Comparison of ENCODE assay signal across 1 cellular context in the genomic region with DNA sequence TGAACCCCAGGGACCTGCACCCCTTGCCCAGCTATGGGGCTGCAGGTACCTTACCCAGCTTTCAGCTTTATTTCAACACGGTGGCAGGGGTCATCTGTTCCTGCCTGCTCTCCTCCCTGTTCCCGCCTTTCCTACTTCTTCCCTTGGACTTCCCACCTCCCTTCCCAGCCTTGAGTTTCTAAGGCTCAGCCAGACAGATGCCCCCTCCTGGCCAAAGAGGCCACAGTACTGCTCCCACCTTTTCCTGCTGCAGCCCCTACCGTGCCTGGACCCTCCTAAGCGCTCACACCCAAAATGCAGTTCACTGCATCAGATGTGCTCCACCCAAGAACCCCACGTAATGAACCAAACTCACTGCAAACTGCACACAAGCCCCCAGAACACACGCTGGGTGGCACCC.
TF ChIP-seq lines count a peak whose summit lies in the region.

No MANE protein-coding gene starts in this region.

TF ChIP-seq in HCT116, 20 proteins besides CTCF, POLR2A, EP300 and RAD21:
- TF ChIP-seq FOSL1 (IDR thresholded peaks at IDR 0.05; ENCODE audit: low read depth), result no peak
- TF ChIP-seq CEBPB (IDR thresholded peaks at IDR 0.05; ENCODE audit: low read depth), result no peak
- no peak for TF ChIP-seq ZNF274 (IDR thresholded peaks at IDR 0.05; ENCODE audit: low read depth, low read length)
- TF ChIP-seq ZFX (IDR thresholded peaks at IDR 0.05), result no peak
- TF ChIP-seq ELF1 (IDR thresholded peaks at IDR 0.05; ENCODE audit: borderline replicate concordance, low read depth), result no peak
- TF ChIP-seq, protein P1, sequence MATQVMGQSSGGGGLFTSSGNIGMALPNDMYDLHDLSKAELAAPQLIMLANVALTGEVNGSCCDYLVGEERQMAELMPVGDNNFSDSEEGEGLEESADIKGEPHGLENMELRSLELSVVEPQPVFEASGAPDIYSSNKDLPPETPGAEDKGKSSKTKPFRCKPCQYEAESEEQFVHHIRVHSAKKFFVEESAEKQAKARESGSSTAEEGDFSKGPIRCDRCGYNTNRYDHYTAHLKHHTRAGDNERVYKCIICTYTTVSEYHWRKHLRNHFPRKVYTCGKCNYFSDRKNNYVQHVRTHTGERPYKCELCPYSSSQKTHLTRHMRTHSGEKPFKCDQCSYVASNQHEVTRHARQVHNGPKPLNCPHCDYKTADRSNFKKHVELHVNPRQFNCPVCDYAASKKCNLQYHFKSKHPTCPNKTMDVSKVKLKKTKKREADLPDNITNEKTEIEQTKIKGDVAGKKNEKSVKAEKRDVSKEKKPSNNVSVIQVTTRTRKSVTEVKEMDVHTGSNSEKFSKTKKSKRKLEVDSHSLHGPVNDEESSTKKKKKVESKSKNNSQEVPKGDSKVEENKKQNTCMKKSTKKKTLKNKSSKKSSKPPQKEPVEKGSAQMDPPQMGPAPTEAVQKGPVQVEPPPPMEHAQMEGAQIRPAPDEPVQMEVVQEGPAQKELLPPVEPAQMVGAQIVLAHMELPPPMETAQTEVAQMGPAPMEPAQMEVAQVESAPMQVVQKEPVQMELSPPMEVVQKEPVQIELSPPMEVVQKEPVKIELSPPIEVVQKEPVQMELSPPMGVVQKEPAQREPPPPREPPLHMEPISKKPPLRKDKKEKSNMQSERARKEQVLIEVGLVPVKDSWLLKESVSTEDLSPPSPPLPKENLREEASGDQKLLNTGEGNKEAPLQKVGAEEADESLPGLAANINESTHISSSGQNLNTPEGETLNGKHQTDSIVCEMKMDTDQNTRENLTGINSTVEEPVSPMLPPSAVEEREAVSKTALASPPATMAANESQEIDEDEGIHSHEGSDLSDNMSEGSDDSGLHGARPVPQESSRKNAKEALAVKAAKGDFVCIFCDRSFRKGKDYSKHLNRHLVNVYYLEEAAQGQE (IDR thresholded peaks at IDR 0.05; ENCODE audit: low read depth), result no peak
- no peak for TF ChIP-seq SP1 (IDR thresholded peaks at IDR 0.05; ENCODE audit: low read depth)
- TF ChIP-seq SRF (IDR thresholded peaks at IDR 0.05; ENCODE audit: low read depth), result no peak
- TF ChIP-seq, protein P2, sequence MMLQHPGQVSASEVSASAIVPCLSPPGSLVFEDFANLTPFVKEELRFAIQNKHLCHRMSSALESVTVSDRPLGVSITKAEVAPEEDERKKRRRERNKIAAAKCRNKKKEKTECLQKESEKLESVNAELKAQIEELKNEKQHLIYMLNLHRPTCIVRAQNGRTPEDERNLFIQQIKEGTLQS (IDR thresholded peaks at IDR 0.05), result no peak
- TF ChIP-seq, protein P3, sequence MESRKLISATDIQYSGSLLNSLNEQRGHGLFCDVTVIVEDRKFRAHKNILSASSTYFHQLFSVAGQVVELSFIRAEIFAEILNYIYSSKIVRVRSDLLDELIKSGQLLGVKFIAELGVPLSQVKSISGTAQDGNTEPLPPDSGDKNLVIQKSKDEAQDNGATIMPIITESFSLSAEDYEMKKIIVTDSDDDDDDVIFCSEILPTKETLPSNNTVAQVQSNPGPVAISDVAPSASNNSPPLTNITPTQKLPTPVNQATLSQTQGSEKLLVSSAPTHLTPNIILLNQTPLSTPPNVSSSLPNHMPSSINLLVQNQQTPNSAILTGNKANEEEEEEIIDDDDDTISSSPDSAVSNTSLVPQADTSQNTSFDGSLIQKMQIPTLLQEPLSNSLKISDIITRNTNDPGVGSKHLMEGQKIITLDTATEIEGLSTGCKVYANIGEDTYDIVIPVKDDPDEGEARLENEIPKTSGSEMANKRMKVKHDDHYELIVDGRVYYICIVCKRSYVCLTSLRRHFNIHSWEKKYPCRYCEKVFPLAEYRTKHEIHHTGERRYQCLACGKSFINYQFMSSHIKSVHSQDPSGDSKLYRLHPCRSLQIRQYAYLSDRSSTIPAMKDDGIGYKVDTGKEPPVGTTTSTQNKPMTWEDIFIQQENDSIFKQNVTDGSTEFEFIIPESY (IDR thresholded peaks at IDR 0.05; ENCODE audit: extremely low read depth, insufficient replicate concordance, low read length), result no peak
- no peak for TF ChIP-seq YY1 (IDR thresholded peaks at IDR 0.05; ENCODE audit: extremely low read depth, insufficient replicate concordance, low read depth, low read length)
- TF ChIP-seq TCF7L2 (IDR thresholded peaks at IDR 0.05; ENCODE audit: borderline replicate concordance, extremely low read depth, insufficient read depth, insufficient read length), result no peak
- TF ChIP-seq POLR2AphosphoS5 (IDR thresholded peaks at IDR 0.05; ENCODE audit: low read depth, low read length), result no peak
- TF ChIP-seq SIN3A (IDR thresholded peaks at IDR 0.05; ENCODE audit: low read depth), result no peak
- TF ChIP-seq, protein P4, sequence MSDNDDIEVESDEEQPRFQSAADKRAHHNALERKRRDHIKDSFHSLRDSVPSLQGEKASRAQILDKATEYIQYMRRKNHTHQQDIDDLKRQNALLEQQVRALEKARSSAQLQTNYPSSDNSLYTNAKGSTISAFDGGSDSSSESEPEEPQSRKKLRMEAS (IDR thresholded peaks at IDR 0.05), result no peak
- no peak for TF ChIP-seq EGR1 (IDR thresholded peaks at IDR 0.05; ENCODE audit: low read depth)
- no peak for TF ChIP-seq EZH2 (IDR thresholded peaks at IDR 0.05)
- TF ChIP-seq CBX3 (IDR thresholded peaks at IDR 0.05; ENCODE audit: low read depth), result no peak
- TF ChIP-seq JUND (IDR thresholded peaks at IDR 0.05), result no peak
- TF ChIP-seq EZH2phosphoT487 (IDR thresholded peaks at IDR 0.05; ENCODE audit: borderline replicate concordance), result no peak
